In the genomic region with DNA sequence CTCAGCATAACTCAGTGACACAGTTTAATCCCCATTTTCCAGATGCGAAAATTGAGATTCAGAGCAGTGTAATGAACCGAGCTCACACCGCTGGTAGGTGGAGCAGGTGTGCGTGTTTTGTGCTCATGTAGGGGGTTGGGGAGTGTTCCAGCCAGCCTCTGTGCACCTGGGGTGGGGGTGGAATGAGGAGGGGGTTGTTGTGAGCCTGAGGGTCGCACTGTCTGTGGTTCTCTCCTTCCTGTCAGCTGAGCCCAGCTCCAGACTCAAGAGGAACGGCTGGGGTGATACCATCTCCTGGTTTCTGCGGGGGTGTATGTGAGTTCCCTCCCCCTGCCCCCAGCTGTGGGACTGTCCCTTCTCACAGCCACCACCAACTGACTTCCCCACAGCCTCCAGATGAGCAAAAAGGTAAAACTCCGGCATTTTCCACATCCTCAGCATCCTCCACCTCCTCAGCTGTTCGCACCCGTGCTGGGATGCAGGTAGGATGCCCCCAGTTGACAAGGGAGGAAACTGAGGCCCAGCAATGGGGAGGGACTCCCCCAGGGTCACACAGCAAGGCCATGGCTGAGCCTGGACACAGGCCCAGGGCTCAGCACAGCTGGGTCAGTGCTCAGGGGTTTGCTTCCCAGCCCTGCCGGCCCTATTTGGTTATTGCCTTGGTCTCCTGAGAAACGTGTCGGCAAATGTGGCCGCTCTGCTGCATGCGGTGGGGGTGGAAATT, we compare ENCODE assay signal across 1 cellular context.
TF ChIP-seq lines count a peak whose summit lies in the region.

No MANE protein-coding gene starts in this region.

TF ChIP-seq in K562, 482 proteins besides CTCF, POLR2A, EP300 and RAD21 (continues in another document):
- peak; percentile 95 for TF ChIP-seq BHLHE40 (IDR thresholded peaks at IDR 0.05; ENCODE audit: low read length)
- peak; percentile 88; the same call in 1 of the 2 replicates for TF ChIP-seq MBD2 (IDR thresholded peaks at IDR 0.05; ENCODE audit: borderline replicate concordance, low read depth)
- peak in 1 of 2 experiments; percentile 69; a peak in 1 of 4 replicates for TF ChIP-seq KDM4B (IDR thresholded peaks at IDR 0.05; ENCODE audit: borderline replicate concordance in 2 of 2, low read depth in 1 of 2)
- TF ChIP-seq ZNF589 (CRISPR knock-in tag; IDR thresholded peaks at IDR 0.05; ENCODE audit: low read depth), result no peak
- 0 out of 2 replicates have a peak, but pooled peaks have one; percentile 48 for TF ChIP-seq DPF2 (IDR thresholded peaks at IDR 0.05)
- TF ChIP-seq EGR1 (conservative IDR thresholded peaks at IDR 0.05), result peak; percentile 89
- TF ChIP-seq, protein P1, sequence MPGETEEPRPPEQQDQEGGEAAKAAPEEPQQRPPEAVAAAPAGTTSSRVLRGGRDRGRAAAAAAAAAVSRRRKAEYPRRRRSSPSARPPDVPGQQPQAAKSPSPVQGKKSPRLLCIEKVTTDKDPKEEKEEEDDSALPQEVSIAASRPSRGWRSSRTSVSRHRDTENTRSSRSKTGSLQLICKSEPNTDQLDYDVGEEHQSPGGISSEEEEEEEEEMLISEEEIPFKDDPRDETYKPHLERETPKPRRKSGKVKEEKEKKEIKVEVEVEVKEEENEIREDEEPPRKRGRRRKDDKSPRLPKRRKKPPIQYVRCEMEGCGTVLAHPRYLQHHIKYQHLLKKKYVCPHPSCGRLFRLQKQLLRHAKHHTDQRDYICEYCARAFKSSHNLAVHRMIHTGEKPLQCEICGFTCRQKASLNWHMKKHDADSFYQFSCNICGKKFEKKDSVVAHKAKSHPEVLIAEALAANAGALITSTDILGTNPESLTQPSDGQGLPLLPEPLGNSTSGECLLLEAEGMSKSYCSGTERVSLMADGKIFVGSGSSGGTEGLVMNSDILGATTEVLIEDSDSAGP (CRISPR knock-in tag; IDR thresholded peaks at IDR 0.05), result no peak
- TF ChIP-seq, protein P2, sequence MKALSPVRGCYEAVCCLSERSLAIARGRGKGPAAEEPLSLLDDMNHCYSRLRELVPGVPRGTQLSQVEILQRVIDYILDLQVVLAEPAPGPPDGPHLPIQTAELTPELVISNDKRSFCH (CRISPR knock-in tag; IDR thresholded peaks at IDR 0.05), result no peak
- TF ChIP-seq, protein P2 (tag; IDR thresholded peaks at IDR 0.05), result no peak
- TF ChIP-seq MLX (CRISPR knock-in tag; conservative IDR thresholded peaks at IDR 0.05), result no peak
- peak; percentile 59; the same call in 1 of the 2 replicates for TF ChIP-seq SPI1 (IDR thresholded peaks at IDR 0.05; ENCODE audit: borderline replicate concordance, low read depth, low read length)
- TF ChIP-seq, protein P3, sequence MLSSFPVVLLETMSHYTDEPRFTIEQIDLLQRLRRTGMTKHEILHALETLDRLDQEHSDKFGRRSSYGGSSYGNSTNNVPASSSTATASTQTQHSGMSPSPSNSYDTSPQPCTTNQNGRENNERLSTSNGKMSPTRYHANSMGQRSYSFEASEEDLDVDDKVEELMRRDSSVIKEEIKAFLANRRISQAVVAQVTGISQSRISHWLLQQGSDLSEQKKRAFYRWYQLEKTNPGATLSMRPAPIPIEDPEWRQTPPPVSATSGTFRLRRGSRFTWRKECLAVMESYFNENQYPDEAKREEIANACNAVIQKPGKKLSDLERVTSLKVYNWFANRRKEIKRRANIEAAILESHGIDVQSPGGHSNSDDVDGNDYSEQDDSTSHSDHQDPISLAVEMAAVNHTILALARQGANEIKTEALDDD (IDR thresholded peaks at IDR 0.05), result no peak
- peak; percentile 41 for TF ChIP-seq ARID1B (IDR thresholded peaks at IDR 0.05)
- no peak for TF ChIP-seq PRPF4 (IDR thresholded peaks at IDR 0.05; ENCODE audit: insufficient read depth, low read depth, low read length, poor library complexity, severe bottlenecking)
- no peak for TF ChIP-seq NFE2L1 (tag; IDR thresholded peaks at IDR 0.05; ENCODE audit: borderline replicate concordance, low read depth)
- TF ChIP-seq ZNF263 (CRISPR knock-in tag; IDR thresholded peaks at IDR 0.05; ENCODE audit: borderline replicate concordance), result no peak
- TF ChIP-seq SNIP1 (IDR thresholded peaks at IDR 0.05; ENCODE audit: low read depth), result no peak
- TF ChIP-seq, protein P4, sequence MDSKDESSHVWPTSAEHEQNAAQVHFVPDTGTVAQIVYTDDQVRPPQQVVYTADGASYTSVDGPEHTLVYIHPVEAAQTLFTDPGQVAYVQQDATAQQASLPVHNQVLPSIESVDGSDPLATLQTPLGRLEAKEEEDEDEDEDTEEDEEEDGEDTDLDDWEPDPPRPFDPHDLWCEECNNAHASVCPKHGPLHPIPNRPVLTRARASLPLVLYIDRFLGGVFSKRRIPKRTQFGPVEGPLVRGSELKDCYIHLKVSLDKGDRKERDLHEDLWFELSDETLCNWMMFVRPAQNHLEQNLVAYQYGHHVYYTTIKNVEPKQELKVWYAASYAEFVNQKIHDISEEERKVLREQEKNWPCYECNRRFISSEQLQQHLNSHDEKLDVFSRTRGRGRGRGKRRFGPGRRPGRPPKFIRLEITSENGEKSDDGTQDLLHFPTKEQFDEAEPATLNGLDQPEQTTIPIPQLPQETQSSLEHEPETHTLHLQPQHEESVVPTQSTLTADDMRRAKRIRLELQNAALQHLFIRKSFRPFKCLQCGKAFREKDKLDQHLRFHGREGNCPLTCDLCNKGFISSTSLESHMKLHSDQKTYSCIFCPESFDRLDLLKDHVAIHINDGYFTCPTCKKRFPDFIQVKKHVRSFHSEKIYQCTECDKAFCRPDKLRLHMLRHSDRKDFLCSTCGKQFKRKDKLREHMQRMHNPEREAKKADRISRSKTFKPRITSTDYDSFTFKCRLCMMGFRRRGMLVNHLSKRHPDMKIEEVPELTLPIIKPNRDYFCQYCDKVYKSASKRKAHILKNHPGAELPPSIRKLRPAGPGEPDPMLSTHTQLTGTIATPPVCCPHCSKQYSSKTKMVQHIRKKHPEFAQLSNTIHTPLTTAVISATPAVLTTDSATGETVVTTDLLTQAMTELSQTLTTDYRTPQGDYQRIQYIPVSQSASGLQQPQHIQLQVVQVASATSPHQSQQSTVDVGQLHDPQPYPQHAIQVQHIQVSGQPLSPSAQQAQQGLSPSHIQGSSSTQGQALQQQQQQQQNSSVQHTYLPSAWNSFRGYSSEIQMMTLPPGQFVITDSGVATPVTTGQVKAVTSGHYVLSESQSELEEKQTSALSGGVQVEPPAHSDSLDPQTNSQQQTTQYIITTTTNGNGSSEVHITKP (IDR thresholded peaks at IDR 0.05; ENCODE audit: partially characterized antibody), result peak; percentile 99
- no peak for TF ChIP-seq ZNF444 (CRISPR knock-in tag; IDR thresholded peaks at IDR 0.05)
- no peak for TF ChIP-seq POLR2G (IDR thresholded peaks at IDR 0.05; ENCODE audit: low read depth, low read length)
- TF ChIP-seq HDGF (IDR thresholded peaks at IDR 0.05), result peak; percentile 80; the same call in 1 of the 2 replicates
- TF ChIP-seq RBM25 (IDR thresholded peaks at IDR 0.05; ENCODE audit: low read depth, low read length, severe bottlenecking), result peak; percentile 73
- TF ChIP-seq, protein P5, sequence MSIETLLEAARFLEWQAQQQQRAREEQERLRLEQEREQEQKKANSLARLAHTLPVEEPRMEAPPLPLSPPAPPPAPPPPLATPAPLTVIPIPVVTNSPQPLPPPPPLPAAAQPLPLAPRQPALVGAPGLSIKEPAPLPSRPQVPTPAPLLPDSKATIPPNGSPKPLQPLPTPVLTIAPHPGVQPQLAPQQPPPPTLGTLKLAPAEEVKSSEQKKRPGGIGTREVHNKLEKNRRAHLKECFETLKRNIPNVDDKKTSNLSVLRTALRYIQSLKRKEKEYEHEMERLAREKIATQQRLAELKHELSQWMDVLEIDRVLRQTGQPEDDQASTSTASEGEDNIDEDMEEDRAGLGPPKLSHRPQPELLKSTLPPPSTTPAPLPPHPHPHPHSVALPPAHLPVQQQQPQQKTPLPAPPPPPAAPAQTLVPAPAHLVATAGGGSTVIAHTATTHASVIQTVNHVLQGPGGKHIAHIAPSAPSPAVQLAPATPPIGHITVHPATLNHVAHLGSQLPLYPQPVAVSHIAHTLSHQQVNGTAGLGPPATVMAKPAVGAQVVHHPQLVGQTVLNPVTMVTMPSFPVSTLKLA (conservative IDR thresholded peaks at IDR 0.05), result 0 out of 4 replicates have a peak, but pooled peaks of 1 of the 2 experiments have one; percentile 19
- TF ChIP-seq TOE1 (IDR thresholded peaks at IDR 0.05; ENCODE audit: borderline replicate concordance), result peak; percentile 48; the same call in 1 of the 2 replicates
- TF ChIP-seq TOE1 (CRISPR knock-in tag; IDR thresholded peaks at IDR 0.05; ENCODE audit: borderline replicate concordance, low read depth), result no peak
- TF ChIP-seq ZFX (CRISPR knock-in tag; IDR thresholded peaks at IDR 0.05), result peak; percentile 55
- TF ChIP-seq STAG1 (CRISPR knock-in tag; IDR thresholded peaks at IDR 0.05; ENCODE audit: borderline replicate concordance), result 0 out of 2 replicates have a peak, but pooled peaks have one; percentile 15
- no peak for TF ChIP-seq EHMT2 (IDR thresholded peaks at IDR 0.05)
- TF ChIP-seq C11orf30 (IDR thresholded peaks at IDR 0.05; ENCODE audit: low read depth), result no peak
- no peak; the same call in 1 of the 2 replicates for TF ChIP-seq CBX1 (IDR thresholded peaks at IDR 0.05; ENCODE audit: low read depth)
- TF ChIP-seq, protein P6, sequence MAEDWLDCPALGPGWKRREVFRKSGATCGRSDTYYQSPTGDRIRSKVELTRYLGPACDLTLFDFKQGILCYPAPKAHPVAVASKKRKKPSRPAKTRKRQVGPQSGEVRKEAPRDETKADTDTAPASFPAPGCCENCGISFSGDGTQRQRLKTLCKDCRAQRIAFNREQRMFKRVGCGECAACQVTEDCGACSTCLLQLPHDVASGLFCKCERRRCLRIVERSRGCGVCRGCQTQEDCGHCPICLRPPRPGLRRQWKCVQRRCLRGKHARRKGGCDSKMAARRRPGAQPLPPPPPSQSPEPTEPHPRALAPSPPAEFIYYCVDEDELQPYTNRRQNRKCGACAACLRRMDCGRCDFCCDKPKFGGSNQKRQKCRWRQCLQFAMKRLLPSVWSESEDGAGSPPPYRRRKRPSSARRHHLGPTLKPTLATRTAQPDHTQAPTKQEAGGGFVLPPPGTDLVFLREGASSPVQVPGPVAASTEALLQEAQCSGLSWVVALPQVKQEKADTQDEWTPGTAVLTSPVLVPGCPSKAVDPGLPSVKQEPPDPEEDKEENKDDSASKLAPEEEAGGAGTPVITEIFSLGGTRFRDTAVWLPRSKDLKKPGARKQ (CRISPR knock-in tag; IDR thresholded peaks at IDR 0.05), result no peak
- no peak for TF ChIP-seq ATF6 (CRISPR knock-in tag; IDR thresholded peaks at IDR 0.05)
- TF ChIP-seq RBFOX2 (IDR thresholded peaks at IDR 0.05; ENCODE audit: low read depth, low read length), result peak; percentile 37; the same call in 1 of the 2 replicates
- no peak for TF ChIP-seq FOXJ3 (CRISPR knock-in tag; IDR thresholded peaks at IDR 0.05)
- TF ChIP-seq ZNF76 (CRISPR knock-in tag; IDR thresholded peaks at IDR 0.05; ENCODE audit: borderline replicate concordance), result no peak
- TF ChIP-seq ZNF212 (CRISPR knock-in tag; IDR thresholded peaks at IDR 0.05), result no peak
- no peak for TF ChIP-seq MAFG (tag; conservative IDR thresholded peaks at IDR 0.05)
- peak; percentile 99 for TF ChIP-seq ATF7 (IDR thresholded peaks at IDR 0.05)
- TF ChIP-seq POU5F1 (IDR thresholded peaks at IDR 0.05; ENCODE audit: borderline replicate concordance, low read depth, low read length, partially characterized antibody), result no peak
- TF ChIP-seq MYBL2 (IDR thresholded peaks at IDR 0.05; ENCODE audit: low read depth), result no peak
- no peak for TF ChIP-seq MYBL2 (CRISPR knock-in tag; IDR thresholded peaks at IDR 0.05; ENCODE audit: borderline replicate concordance)
- peak; percentile 72; the same call in 1 of the 2 replicates for TF ChIP-seq SMARCA5 (IDR thresholded peaks at IDR 0.05)
- 0 out of 4 replicates have a peak, but pooled peaks of 1 of the 2 experiments have one; percentile 22 for TF ChIP-seq NRF1 (conservative IDR thresholded peaks at IDR 0.05 in 1 of 2, IDR thresholded peaks at IDR 0.05 in 1 of 2)
- TF ChIP-seq, protein P7, sequence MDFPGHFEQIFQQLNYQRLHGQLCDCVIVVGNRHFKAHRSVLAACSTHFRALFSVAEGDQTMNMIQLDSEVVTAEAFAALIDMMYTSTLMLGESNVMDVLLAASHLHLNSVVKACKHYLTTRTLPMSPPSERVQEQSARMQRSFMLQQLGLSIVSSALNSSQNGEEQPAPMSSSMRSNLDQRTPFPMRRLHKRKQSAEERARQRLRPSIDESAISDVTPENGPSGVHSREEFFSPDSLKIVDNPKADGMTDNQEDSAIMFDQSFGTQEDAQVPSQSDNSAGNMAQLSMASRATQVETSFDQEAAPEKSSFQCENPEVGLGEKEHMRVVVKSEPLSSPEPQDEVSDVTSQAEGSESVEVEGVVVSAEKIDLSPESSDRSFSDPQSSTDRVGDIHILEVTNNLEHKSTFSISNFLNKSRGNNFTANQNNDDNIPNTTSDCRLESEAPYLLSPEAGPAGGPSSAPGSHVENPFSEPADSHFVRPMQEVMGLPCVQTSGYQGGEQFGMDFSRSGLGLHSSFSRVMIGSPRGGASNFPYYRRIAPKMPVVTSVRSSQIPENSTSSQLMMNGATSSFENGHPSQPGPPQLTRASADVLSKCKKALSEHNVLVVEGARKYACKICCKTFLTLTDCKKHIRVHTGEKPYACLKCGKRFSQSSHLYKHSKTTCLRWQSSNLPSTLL (IDR thresholded peaks at IDR 0.05), result no peak
- TF ChIP-seq TARDBP (IDR thresholded peaks at IDR 0.05), result no peak
- no peak for TF ChIP-seq ZNF175 (CRISPR knock-in tag; IDR thresholded peaks at IDR 0.05; ENCODE audit: low read depth)
- no peak for TF ChIP-seq ZNF584 (CRISPR knock-in tag; IDR thresholded peaks at IDR 0.05; ENCODE audit: low read depth)
- no peak for TF ChIP-seq NCOA1 (IDR thresholded peaks at IDR 0.05; ENCODE audit: low read depth)
- TF ChIP-seq ARHGAP35 (IDR thresholded peaks at IDR 0.05; ENCODE audit: partially characterized antibody), result no peak
- TF ChIP-seq, protein P8, sequence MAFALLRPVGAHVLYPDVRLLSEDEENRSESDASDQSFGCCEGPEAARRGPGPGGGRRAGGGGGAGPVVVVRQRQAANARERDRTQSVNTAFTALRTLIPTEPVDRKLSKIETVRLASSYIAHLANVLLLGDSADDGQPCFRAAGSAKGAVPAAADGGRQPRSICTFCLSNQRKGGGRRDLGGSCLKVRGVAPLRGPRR (CRISPR knock-in tag; IDR thresholded peaks at IDR 0.05), result no peak
